Comparison of ENCODE assay signal across 8 cellular contexts in genomic region chr6:38493929-38494547, GRCh38.
DNase-seq lines count a peak whose midpoint lies in the region; ATAC-seq and TF ChIP-seq lines count a peak whose summit lies in the region.

No MANE protein-coding gene starts in this region.

- no peak overlapping the region for H3K4me3 ChIP-seq in body of pancreas

- H3K4me1 ChIP-seq in body of pancreas, result no peaks in the 10 kb centered on the region

- peak; percentile 80 to 94 (median 89) for TF ChIP-seq CTCF in body of pancreas (IDR thresholded peaks at IDR 0.05)

- intact Hi-C loops in body of pancreas (cut with DNase I), result loop anchor here (10.0 kb wide), 1 partner anchor 1159 kb away; no protein-coding TSS in a partner anchor

- no peaks in the 10 kb centered on the region for H3K9me3 ChIP-seq in body of pancreas

- H3K27me3 ChIP-seq in body of pancreas, result no peaks in the 10 kb centered on the region

- 30 to 32% methylated on average over 6 of the region's 6 CpGs for WGBS in body of pancreas, 2 donors

- H3K36me3 ChIP-seq in body of pancreas (replicated peaks in 1 of 2; ENCODE audit: insufficient read depth in 1 of 2, low read depth in 2 of 2), result no peaks in the 10 kb centered on the region

- ATAC-seq in body of pancreas, result no peak
- ATAC-seq in GM19023 (IDR thresholded peaks at IDR 0.05; ENCODE audit: unreplicated experiment), result no peak
- ATAC-seq in HG03025 (IDR thresholded peaks at IDR 0.05; ENCODE audit: low FRiP score, unreplicated experiment), result no peak

- no peak for TF ChIP-seq POLR2A in body of pancreas (IDR thresholded peaks at IDR 0.05)

- DNase-seq in ELF-1 (ENCODE audit: low read depth, low spot score) (peak; percentile 76), NCI-H1092 (lab: John Stamatoyannopoulos, UW) (peak; percentile 15), T-helper 9 cell (peak; percentile 74), body of pancreas (peak; percentile 73 to 85 (median 82)), iPS-NIHi7 (ENCODE audit: extremely low spot score) (peak; percentile 38)
- DNase-seq in stimulated activated CD4-positive, alpha-beta T cell treated with anti-CD3 and anti-CD28 coated beads, Interleukin-12 subunit alpha, Interleukin-12 subunit beta, amount 100 ng/mL, for 48 hours (ENCODE audit: low read depth in 2 of 3, low spot score in 1 of 3), result peak; percentile 65 to 90 (median 70)

- no peak overlapping the region for H3K27ac ChIP-seq in body of pancreas

Comparison
In these comparisons a context has a peak if more than half of its experiments do, and no peak if none do; other contexts are left out.
1. DNase-seq: peak in every context shown above with its lines; median percentile 82 in body of pancreas; 76 in ELF-1; 74 in T-helper 9 cell; 70 in stimulated activated CD4-positive, alpha-beta T cell treated with anti-CD3 and anti-CD28 coated beads, Interleukin-12 subunit alpha, Interleukin-12 subunit beta, amount 100 ng/mL, for 48 hours; 38 in iPS-NIHi7; 15 in NCI-H1092.